Comparison of ENCODE assay signal across 22 cellular contexts in the genomic region with DNA sequence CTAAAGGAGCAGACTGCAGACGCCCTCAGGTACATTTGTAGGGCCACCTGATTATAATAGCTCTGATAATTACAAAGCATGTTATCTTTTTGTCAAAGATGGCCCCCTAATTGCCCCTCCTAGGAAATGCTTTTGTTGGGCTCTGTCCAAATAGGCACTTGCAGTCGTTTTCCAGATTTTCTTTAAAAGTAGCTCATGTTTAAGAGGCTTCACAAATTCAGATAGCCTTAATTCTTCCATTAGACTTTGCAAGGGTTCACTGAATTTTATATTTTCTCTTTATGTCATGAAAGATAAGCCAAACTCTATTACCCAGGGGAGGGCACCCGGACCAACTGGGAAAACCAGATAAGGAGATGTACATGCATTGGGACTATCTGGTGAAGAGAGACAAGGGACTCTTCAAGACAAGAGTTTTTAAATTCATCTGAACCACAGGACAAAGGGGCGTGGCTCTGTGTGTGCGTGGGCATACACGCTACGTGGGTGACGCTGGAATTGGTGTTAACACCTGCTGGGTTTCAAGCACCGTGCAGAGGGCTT.
A peak's percentile ranks its signal among the peaks of the same experiment; 100 is the strongest.
DNase-seq lines count a peak whose midpoint lies in the region; ATAC-seq and TF ChIP-seq lines count a peak whose summit lies in the region.
"Had no signal": no experiment of that assay in that cellular context is flagged by ENCODE, and none has a peak within 500 bp of the region (broad histone marks: within the 10 kb centered on the region; RNA-seq: fewer than 3 reads in every experiment).

No MANE protein-coding gene starts in this region.

- no peak overlapping the region for H3K14ac ChIP-seq in H9 (ENCODE audit: insufficient read depth, low read length)

- H2BK5ac ChIP-seq in H9 (ENCODE audit: insufficient read length, low read length) = no peak overlapping the region

- H3T11ph ChIP-seq in H9 (ENCODE audit: low read length) = no peak overlapping the region

- peaks cover 2% of the 10 kb centered on the region for H3K27me3 Mint-ChIP-seq in activated naive CD4-positive, alpha-beta T cell treated with anti-CD3 and anti-CD28 coated beads for 36 hours (ENCODE audit: low read depth)
- H3K27me3 Mint-ChIP-seq in H9 (ENCODE audit: low read depth) (peaks cover 2% of the 10 kb centered on the region), endodermal cell (ENCODE audit: insufficient read depth) (peaks cover 2% of the 10 kb centered on the region)

- H3K56ac ChIP-seq in H9 (ENCODE audit: insufficient read length, low read depth, low read length) = no peak overlapping the region

- H3K9me3 Mint-ChIP-seq in activated naive CD4-positive, alpha-beta T cell treated with anti-CD3 and anti-CD28 coated beads for 36 hours = no peaks in the 10 kb centered on the region
- no peaks in the 10 kb centered on the region for H3K9me3 Mint-ChIP-seq in H9
- H3K9me3 Mint-ChIP-seq in endodermal cell = no peaks in the 10 kb centered on the region
- H3K9me3 Mint-ChIP-seq: dendritic cell treated with granulocyte-macrophage colony-stimulating factor and Interleukin-4, amounts not matched to agents 40 ng/mL and 50 ng/mL, for 4 days; HFFc6; natural killer cell had no signal

- H3K79me1 ChIP-seq in H9 (ENCODE audit: insufficient read depth, low read depth, low read length, poor library complexity, severe bottlenecking) = no peaks in the 10 kb centered on the region

- no peak overlapping the region for H3K4me2 ChIP-seq in H9 (ENCODE audit: insufficient read depth, insufficient read length, low read length)

- no peak overlapping the region for H4K91ac ChIP-seq in H9 (ENCODE audit: insufficient read length, low read depth, low read length)

- no peak for ATAC-seq in GM21576 (IDR thresholded peaks at IDR 0.05; ENCODE audit: unreplicated experiment)

- no peaks in the 10 kb centered on the region for H4K20me1 ChIP-seq in H9 (ENCODE audit: control insufficient read depth, insufficient read depth, insufficient read length)

- intact Hi-C loops in activated naive CD4-positive, alpha-beta T cell treated with anti-CD3 and anti-CD28 coated beads for 36 hours (cut with micrococcal nuclease) = no loop called here

- no peak overlapping the region for H3K18ac ChIP-seq in H9 (ENCODE audit: insufficient read length, low read depth, low read length)

- H3K36me3 ChIP-seq in endodermal cell (ENCODE audit: control insufficient read depth, insufficient read depth, low read length) = no peaks in the 10 kb centered on the region
- H3K36me3 ChIP-seq: Peyer's patch had no signal

- H2BK15ac ChIP-seq in H9 (ENCODE audit: low read depth, low read length) = no peak overlapping the region

- no peak overlapping the region for H3K23ac ChIP-seq in H9 (ENCODE audit: insufficient read length, low read depth, low read length)

- H3K9ac ChIP-seq in H9 (ENCODE audit: extremely low read depth, insufficient read length, low read length) (no peak overlapping the region), endodermal cell (ENCODE audit: extremely low read depth, low read length, poor library complexity, severe bottlenecking) (no peak overlapping the region)

- no peak overlapping the region for H2AK5ac ChIP-seq in H9 (ENCODE audit: insufficient read length, low read length)

- H4K5ac ChIP-seq in H9 (ENCODE audit: insufficient read length, low read depth, low read length) = no peak overlapping the region

- DNase-seq in activated naive CD4-positive, alpha-beta T cell treated with anti-CD3 and anti-CD28 coated beads for 36 hours = peak; percentile 32
- no peak for DNase-seq in activated naive CD4-positive, alpha-beta T cell (lab: John Stamatoyannopoulos, UW)
- peak; percentile 14 for DNase-seq in H9
- DNase-seq in NCI-H69 (lab: John Stamatoyannopoulos, UW) = peak; percentile 38
- DNase-seq in endodermal cell = peak; percentile 13
- DNase-seq in NK-92 (lab: John Stamatoyannopoulos, UW; ENCODE audit: unreplicated experiment) = no peak
- DNase-seq in Kasumi-1 (lab: John Stamatoyannopoulos, UW) = no peak
- DNase-seq: activated CD4-positive, alpha-beta T cell treated with anti-CD3 and anti-CD28 coated beads, Interleukin-2, amount 10 ng/mL, durations not matched to agents 7 days and 5 days; Calu3; foreskin melanocyte; HFFc6; mesendoderm; natural killer cell; NCI-H2029 treated with DMSO at 0.1 percent for 48 hours; NCI-H82; Peyer's patch; T1000 had no signal

- TF ChIP-seq CTCF in H9 (conservative IDR thresholded peaks at IDR 0.05) (no peak), endodermal cell (conservative IDR thresholded peaks at IDR 0.05) (no peak)

- H3K4me3 Mint-ChIP-seq in activated naive CD4-positive, alpha-beta T cell treated with anti-CD3 and anti-CD28 coated beads for 36 hours = no peak overlapping the region
- no peak overlapping the region for H3K4me3 Mint-ChIP-seq in H9
- no peak overlapping the region for H3K4me3 Mint-ChIP-seq in endodermal cell
- H3K4me3 Mint-ChIP-seq: activated CD4-positive, alpha-beta T cell treated with anti-CD3 and anti-CD28 coated beads, Interleukin-2, amount 10 ng/mL, durations not matched to agents 7 days and 5 days; dendritic cell treated with granulocyte-macrophage colony-stimulating factor and Interleukin-4, amounts not matched to agents 40 ng/mL and 50 ng/mL, for 4 days; HFFc6; natural killer cell had no signal

- H2BK120ac ChIP-seq in H9 (ENCODE audit: low read depth, low read length, poor library complexity, severe bottlenecking) = no peak overlapping the region

- no peak overlapping the region for H4K8ac ChIP-seq in H9 (replicated peaks; ENCODE audit: insufficient read length, low read depth, low read length)

- H3K4me3 ChIP-seq in endodermal cell (ENCODE audit: low read length) = no peak overlapping the region
- H3K4me3 ChIP-seq: Peyer's patch, SK-N-MC, skin epidermis had no signal

- WGBS in H9 (ENCODE audit: extremely low coverage, insufficient read length, low lambda C conversion rate) = no CpG with 5 or more reads among the region's 9 CpGs
- 90 to 93% methylated on average over 9 of the region's 9 CpGs for WGBS in endodermal cell (ENCODE audit: insufficient coverage in 1 of 2, insufficient read length in 1 of 2), 2 experiments

- H3K27ac ChIP-seq in H9 (ENCODE audit: insufficient read length, low read depth, low read length) = no peak overlapping the region
- no peak overlapping the region for H3K27ac ChIP-seq in endodermal cell (ENCODE audit: low read depth, low read length)
- H3K27ac ChIP-seq: epithelial cell of prostate, Peyer's patch, SK-N-MC, skin epidermis had no signal

- CTCF ChIA-PET in activated naive CD4-positive, alpha-beta T cell treated with anti-CD3 and anti-CD28 coated beads for 36 hours (lab: Charles Lee) = no interaction called here

- no peak overlapping the region for H2AFZ ChIP-seq in H9 (ENCODE audit: low read length)

- no peaks in the 10 kb centered on the region for H3K36me3 Mint-ChIP-seq in activated naive CD4-positive, alpha-beta T cell treated with anti-CD3 and anti-CD28 coated beads for 36 hours (ENCODE audit: low read depth)
- no peaks in the 10 kb centered on the region for H3K36me3 Mint-ChIP-seq in H9 (ENCODE audit: insufficient read depth in 1 of 3, low read depth in 3 of 3)
- H3K36me3 Mint-ChIP-seq in endodermal cell (ENCODE audit: low read depth) = no peaks in the 10 kb centered on the region
- H3K36me3 Mint-ChIP-seq: natural killer cell had no signal

- H3K9me3 ChIP-seq in H9 (ENCODE audit: control insufficient read depth, low read depth, low read length) (no peaks in the 10 kb centered on the region), endodermal cell (ENCODE audit: control insufficient read depth, low read length) (no peaks in the 10 kb centered on the region)
- H3K9me3 ChIP-seq: Peyer's patch had no signal

- peaks cover 21% of the 10 kb centered on the region for H3K4me1 Mint-ChIP-seq in activated naive CD4-positive, alpha-beta T cell treated with anti-CD3 and anti-CD28 coated beads for 36 hours (ENCODE audit: low read depth)
- H3K4me1 Mint-ChIP-seq in H9 (no peaks in the 10 kb centered on the region), endodermal cell (peaks cover 2% of the 10 kb centered on the region)

- no peak overlapping the region for H2BK12ac ChIP-seq in H9 (ENCODE audit: insufficient read length, low read depth, low read length)

- H2BK20ac ChIP-seq in H9 (ENCODE audit: low read depth, low read length, poor library complexity, severe bottlenecking) = no peak overlapping the region

- H3K27me3 ChIP-seq in H9 (ENCODE audit: insufficient read depth, low read length) (no peaks in the 10 kb centered on the region), endodermal cell (ENCODE audit: control insufficient read depth, insufficient read depth, low read length, poor library complexity, severe bottlenecking) (no peaks in the 10 kb centered on the region)
- H3K27me3 ChIP-seq: Peyer's patch had no signal

- H3K4me1 ChIP-seq in H9 (ENCODE audit: insufficient read depth, low read length) (no peaks in the 10 kb centered on the region), endodermal cell (ENCODE audit: control insufficient read depth, insufficient read depth, low read length) (no peaks in the 10 kb centered on the region)

- no peaks in the 10 kb centered on the region for H3K79me2 ChIP-seq in H9 (ENCODE audit: insufficient read depth, low read length)

- H3K4ac ChIP-seq in H9 (ENCODE audit: low read depth, low read length) = no peak overlapping the region

- no peak overlapping the region for H3K27ac Mint-ChIP-seq in activated naive CD4-positive, alpha-beta T cell treated with anti-CD3 and anti-CD28 coated beads for 36 hours
- no peak overlapping the region; a peak in 1 of 7 replicates for H3K27ac Mint-ChIP-seq in H9
- H3K27ac Mint-ChIP-seq in endodermal cell = no peak overlapping the region
- H3K27ac Mint-ChIP-seq: activated CD4-positive, alpha-beta T cell treated with anti-CD3 and anti-CD28 coated beads, Interleukin-2, amount 10 ng/mL, durations not matched to agents 7 days and 5 days; dendritic cell treated with granulocyte-macrophage colony-stimulating factor and Interleukin-4, amounts not matched to agents 40 ng/mL and 50 ng/mL, for 4 days; HFFc6; natural killer cell had no signal

- no peaks in the 10 kb centered on the region for H3K23me2 ChIP-seq in H9 (ENCODE audit: insufficient read length, low read depth, low read length, poor library complexity, severe bottlenecking)

Comparison
In these comparisons a context has a peak if more than half of its experiments do, and no peak if none do; other contexts are left out.
1. DNase-seq: peak in activated naive CD4-positive, alpha-beta T cell treated with anti-CD3 and anti-CD28 coated beads for 36 hours (single experiment), H9 (single experiment), NCI-H69 (single experiment) and endodermal cell (single experiment); none in activated naive CD4-positive, alpha-beta T cell (0 of 4), NK-92 (single experiment) and Kasumi-1 (0 of 2).